Comparison of ENCODE assay signal across 11 cellular contexts in genomic region chr1:32695098-32695904, GRCh38. TPM values are rescaled to one million over a fixed set of nuclear protein-coding genes. Genes with fewer than 3 reads are reported as not detected.
A peak's percentile ranks its signal among the peaks of the same experiment; 100 is the strongest.
DNase-seq lines count a peak whose midpoint lies in the region; ATAC-seq and TF ChIP-seq lines count a peak whose summit lies in the region.
"Had no signal": no experiment of that assay in that cellular context is flagged by ENCODE, and none has a peak within 500 bp of the region (broad histone marks: within the 10 kb centered on the region; RNA-seq: fewer than 3 reads in every experiment).

No MANE protein-coding gene starts in this region.

- H3K4me3 ChIP-seq in choroid plexus epithelial cell (ENCODE audit: low read depth, low read length): no peak overlapping the region

- no peak for TF ChIP-seq CTCF in choroid plexus epithelial cell (conservative IDR thresholded peaks at IDR 0.05; ENCODE audit: low read depth, low read length)

- DNase-seq in AG08395 (ENCODE audit: low spot score) (peak; percentile 77), LoVo (ENCODE audit: low spot score) (peak; percentile 34), choroid plexus epithelial cell (ENCODE audit: low read depth) (peak; percentile 60), lung microvascular endothelial cell (ENCODE audit: low read depth in 2 of 2) (peak; percentile 68 to 78), DMS114 treated with DMSO at 0.1 percent for 48 hours (lab: John Stamatoyannopoulos, UW; ENCODE audit: unreplicated experiment) (no peak), retina (no peak), activated gamma-delta T cell treated with Interleukin-2 at 50 U/mL for 16 hours (no peak)
- DNase-seq: activated naive CD4-positive, alpha-beta T cell treated with anti-CD3 and anti-CD28 coated beads, Interleukin-2, amount 10 ng/mL, durations not matched to agents 7 days and 5 days; CD4-positive, alpha-beta memory T cell; NCI-H510A had no signal

- ATAC-seq in GM21723 (IDR thresholded peaks at IDR 0.05; ENCODE audit: unreplicated experiment): no peak

RNA-seq across cellular contexts. Expression of gene SYNC, which starts 7.3 kb away (rescaled TPM):
- 11.3 and 13.9 TPM in 2 replicates for total RNA-seq in lung microvascular endothelial cell
- total RNA-seq: CD4-positive, alpha-beta memory T cell had no signal

RNA-seq across cellular contexts. Expression of gene RBBP4, which starts 44.3 kb away (rescaled TPM):
- 78.7 and 86.3 TPM in 2 replicates for total RNA-seq in lung microvascular endothelial cell

RNA-seq across cellular contexts. Expression of gene ZBTB8OS, which starts 45.0 kb away (rescaled TPM):
- total RNA-seq in lung microvascular endothelial cell: 24.6 and 25.8 TPM in 2 replicates

Comparison
In these comparisons a context has a peak if more than half of its experiments do, and no peak if none do; other contexts are left out.
1. DNase-seq: peak in AG08395 (single experiment), LoVo (single experiment), choroid plexus epithelial cell (single experiment) and lung microvascular endothelial cell (2 of 2); none in DMS114 treated with DMSO at 0.1 percent for 48 hours (single experiment), retina (single experiment) and activated gamma-delta T cell treated with Interleukin-2 at 50 U/mL for 16 hours (single experiment).